ENCODE assay signal across 8 cellular contexts in genomic region chr5:75567710-75568109, GRCh38. TPM values are rescaled to one million over a fixed set of nuclear protein-coding genes. Genes with fewer than 3 reads are reported as not detected.
A peak's percentile ranks its signal among the peaks of the same experiment; 100 is the strongest.
DNase-seq lines count a peak whose midpoint lies in the region; ATAC-seq and TF ChIP-seq lines count a peak whose summit lies in the region.

No MANE protein-coding gene starts in this region.

- peak; percentile 79 for ATAC-seq in activated CD4-positive, alpha-beta T cell treated with anti-CD3 and anti-CD28 coated beads for 36 hours
- peak; percentile 47 for ATAC-seq in HG03442 (IDR thresholded peaks at IDR 0.05; ENCODE audit: unreplicated experiment)

- H3K36me3 ChIP-seq in adipocyte (ENCODE audit: control insufficient read depth, insufficient read depth, low read length, severe bottlenecking), result peaks cover 41% of the 10 kb centered on the region

- peak; percentile 36 for DNase-seq in activated CD4-positive, alpha-beta T cell treated with anti-CD3 and anti-CD28 coated beads for 36 hours
- no peak for DNase-seq in activated CD4-positive, alpha-beta T cell treated with anti-CD3 and anti-CD28 coated beads, Interleukin-2, amount 50 U/mL, for 1 hour
- DNase-seq in adipocyte (ENCODE audit: low read depth) (peak; percentile 39), hippocampal formation (lab: John Stamatoyannopoulos, UW) (no peak), dedifferentiated amniotic fluid mesenchymal stem cell (ENCODE audit: extremely low spot score) (no peak)
- DNase-seq in stimulated activated naive CD4-positive, alpha-beta T cell (lab: John Stamatoyannopoulos, UW), result no peak

- peak overlapping the region; percentile 14 for H3K4me3 ChIP-seq in adipocyte (ENCODE audit: low read length)

- peaks cover 58% of the 10 kb centered on the region for H3K36me3 Mint-ChIP-seq in activated CD4-positive, alpha-beta T cell treated with anti-CD3 and anti-CD28 coated beads for 36 hours (ENCODE audit: low read depth)
- peaks cover 53% of the 10 kb centered on the region for H3K36me3 Mint-ChIP-seq in nephron (ENCODE audit: low read depth)

- H3K9me3 Mint-ChIP-seq in activated CD4-positive, alpha-beta T cell treated with anti-CD3 and anti-CD28 coated beads for 36 hours (ENCODE audit: low read depth), result peaks cover 16% of the 10 kb centered on the region
- H3K9me3 Mint-ChIP-seq in nephron, result peaks cover 26% of the 10 kb centered on the region

- H3K4me3 Mint-ChIP-seq in activated CD4-positive, alpha-beta T cell treated with anti-CD3 and anti-CD28 coated beads for 36 hours, result peak overlapping the region; percentile 45
- no peak overlapping the region for H3K4me3 Mint-ChIP-seq in nephron

- H3K9ac ChIP-seq in adipocyte (ENCODE audit: low read length), result peak overlapping the region; percentile 41

- H3K4me1 ChIP-seq in adipocyte (ENCODE audit: control insufficient read depth, insufficient read depth, low read length), result peaks cover 24% of the 10 kb centered on the region

- H3K27ac Mint-ChIP-seq in activated CD4-positive, alpha-beta T cell treated with anti-CD3 and anti-CD28 coated beads for 36 hours, result peak overlapping the region; percentile 96
- H3K27ac Mint-ChIP-seq in nephron, result peak overlapping the region; percentile 64 to 91 (median 86)

- H3K27me3 Mint-ChIP-seq in activated CD4-positive, alpha-beta T cell treated with anti-CD3 and anti-CD28 coated beads for 36 hours, result no peaks in the 10 kb centered on the region
- H3K27me3 Mint-ChIP-seq in nephron (ENCODE audit: low read depth), result no peaks in the 10 kb centered on the region

- intact Hi-C loops in activated CD4-positive, alpha-beta T cell treated with anti-CD3 and anti-CD28 coated beads for 36 hours (cut with DNase I, micrococcal nuclease), result loop anchor here (1.0 to 10.0 kb wide), 12 partner anchors 8 to 990 kb away; partner anchors contain the start of genes CERT1 (in 2 of the 2), HMGCR (in 2 of the 2), POLK (in 2 of the 2) and ANKRD31 (in 1 of the 2)

- H3K4me1 Mint-ChIP-seq in activated CD4-positive, alpha-beta T cell treated with anti-CD3 and anti-CD28 coated beads for 36 hours, result peaks cover 60% of the 10 kb centered on the region
- peaks cover 20% of the 10 kb centered on the region for H3K4me1 Mint-ChIP-seq in nephron

- H3K27me3 ChIP-seq in adipocyte (replicated peaks; ENCODE audit: control insufficient read depth, insufficient read depth, low read length), result no peaks in the 10 kb centered on the region

- POLR2A ChIA-PET in activated CD4-positive, alpha-beta T cell treated with anti-CD3 and anti-CD28 coated beads for 36 hours (lab: Charles Lee), result interaction anchor here (0.5 to 2.3 kb wide), 5 partner anchors 56 to 816 kb away, joined by 3 to 12 read pairs (median 3); partner anchors contain the start of genes CERT1 and POLK

- CTCF ChIA-PET in activated CD4-positive, alpha-beta T cell treated with anti-CD3 and anti-CD28 coated beads for 36 hours (lab: Charles Lee), result interaction anchor here (0.6 to 1.8 kb wide), 8 partner anchors 19 to 231 kb away, joined by 3 to 9 read pairs (median 4); partner anchors contain the start of gene HMGCR

- H3K9me3 ChIP-seq in adipocyte (ENCODE audit: control insufficient read depth, low read length), result peaks cover 6% of the 10 kb centered on the region

- no peak for TF ChIP-seq CTCF in nephron (IDR thresholded peaks at IDR 0.05; ENCODE audit: unreplicated experiment in 3 of 3)

RNA-seq across cellular contexts. Expression of gene ANKDD1B, which starts 43.5 kb away (rescaled TPM):
- under 1 TPM in 1 of 2 experiments, not detected in 1; 0.21 TPM for total RNA-seq in activated CD4-positive, alpha-beta T cell treated with anti-CD3 and anti-CD28 coated beads for 36 hours

RNA-seq across cellular contexts. Expression of gene POLK, which starts 56.0 kb away (rescaled TPM):
- 10 to 100 TPM; 35.5 to 49.1 TPM for total RNA-seq in activated CD4-positive, alpha-beta T cell treated with anti-CD3 and anti-CD28 coated beads for 36 hours

RNA-seq across cellular contexts. Expression of gene CERT1, which starts 56.3 kb away (rescaled TPM):
- total RNA-seq in activated CD4-positive, alpha-beta T cell treated with anti-CD3 and anti-CD28 coated beads for 36 hours, result 10 to 100 TPM; 21.6 to 24.5 TPM

Comparison
In these comparisons a context has a peak if more than half of its experiments do, and no peak if none do; other contexts are left out.
1. DNase-seq: peak in activated CD4-positive, alpha-beta T cell treated with anti-CD3 and anti-CD28 coated beads for 36 hours (single experiment) and adipocyte (single experiment); none in activated CD4-positive, alpha-beta T cell treated with anti-CD3 and anti-CD28 coated beads, Interleukin-2, amount 50 U/mL, for 1 hour (single experiment), hippocampal formation (0 of 2), dedifferentiated amniotic fluid mesenchymal stem cell (single experiment) and stimulated activated naive CD4-positive, alpha-beta T cell (0 of 6).